ENCODE assay signal across 15 cellular contexts in the genomic region with DNA sequence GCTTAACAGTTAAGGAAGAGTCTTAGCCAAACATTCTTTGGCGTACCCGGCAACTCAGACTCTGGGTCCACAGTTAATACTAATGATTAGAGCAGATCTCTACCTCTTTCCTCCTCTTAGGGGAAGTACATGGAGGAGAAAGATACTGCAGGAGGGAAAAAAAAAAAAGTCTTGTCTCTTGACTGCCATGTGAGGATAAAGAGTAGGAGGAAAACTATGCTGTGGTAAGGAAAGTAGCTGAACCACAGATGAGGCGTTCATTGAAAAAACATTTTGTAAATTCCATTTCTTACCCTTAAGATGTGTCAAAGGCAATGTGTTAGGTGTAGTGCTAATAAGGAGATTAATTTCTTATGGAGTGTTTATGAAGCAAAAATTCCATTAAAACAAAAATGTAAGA. TPM values are rescaled to one million over a fixed set of nuclear protein-coding genes. Genes with fewer than 3 reads are reported as not detected.
DNase-seq lines count a peak whose midpoint lies in the region; ATAC-seq and TF ChIP-seq lines count a peak whose summit lies in the region.
"Had no signal": no experiment of that assay in that cellular context is flagged by ENCODE, and none has a peak within 500 bp of the region (broad histone marks: within the 10 kb centered on the region; RNA-seq: fewer than 3 reads in every experiment).

No MANE protein-coding gene starts in this region.

- TF ChIP-seq CTCF in BJ (IDR thresholded peaks at IDR 0.05; ENCODE audit: insufficient read depth, low read depth, low read length) (no peak), PC-9 (conservative IDR thresholded peaks at IDR 0.05) (no peak), CD14-positive monocyte (IDR thresholded peaks at IDR 0.05) (no peak)

- POLR2A ChIA-PET in BJ (lab: Charles Lee): interaction anchor here (0.6 kb wide), 3 partner anchors 49 to 1011 kb away, joined by 3 to 5 read pairs (median 5); no protein-coding TSS in a partner anchor
- POLR2A ChIA-PET in PC-9 (lab: Charles Lee; ENCODE audit: unreplicated experiment): no interaction called here

- H3K4me3 Mint-ChIP-seq in CD14-positive monocyte: no peak overlapping the region
- H3K4me3 Mint-ChIP-seq: stimulated activated naive B cell treated with anti-CD40 and anti-IgM and Interleukin-4, amounts not matched to agents 10 μg/mL and 1 μg/mL and 100 μg/mL, for 72 hours had no signal

- BruUV-seq in PC-9 (replicated peaks; lab: Mats Ljungman, UMichigan): no TSS peak

- DNase-seq in BJ (ENCODE audit: low read depth) (peak; percentile 64), PC-9 (no peak), epithelial cell of prostate (ENCODE audit: low read depth, low spot score) (peak; percentile 6), non-pigmented ciliary epithelial cell (ENCODE audit: low read depth) (peak; percentile 86), NCI-H1436 (lab: John Stamatoyannopoulos, UW) (no peak), SKM-1 treated with dmso at 0.1 percent for 144 hours (lab: John Stamatoyannopoulos, UW; ENCODE audit: unreplicated experiment) (no peak), CD14-positive monocyte (ENCODE audit: low spot score) (no peak)
- DNase-seq: amniotic stem cell; NCI-H1694 treated with DMSO at 0.1 percent for 48 hours; posterior cingulate gyrus; SHP77 treated with DMSO at 0.1 percent for 48 hours; stimulated activated CD4-positive, alpha-beta T cell treated with anti-CD3 and anti-CD28 coated beads, Interleukin-2, amount 100 ng/mL, for 48 hours; stimulated activated naive B cell treated with anti-CD40 and anti-IgM and Interleukin-4, amounts not matched to agents 10 μg/mL and 1 μg/mL and 100 μg/mL, for 72 hours had no signal

- H3K36me3 ChIP-seq in BJ (ENCODE audit: control insufficient read depth, insufficient read depth, low read length) (no peaks in the 10 kb centered on the region), PC-9 (ENCODE audit: low read depth) (no peaks in the 10 kb centered on the region)
- H3K36me3 ChIP-seq: BLaER1 treated with 17β-estradiol and CSF1 and Interleukin-3, amounts not matched to agents 10 nM and 100 nM had no signal

- no peaks in the 10 kb centered on the region for H4K20me1 ChIP-seq in PC-9 (ENCODE audit: insufficient read depth)
- H4K20me1 ChIP-seq: BLaER1 treated with 17β-estradiol and CSF1 and Interleukin-3, amounts not matched to agents 10 nM and 100 nM had no signal

- no peaks in the 10 kb centered on the region for H3K27me3 ChIP-seq in BJ (ENCODE audit: control insufficient read depth, insufficient read depth, low read length)
- H3K27me3 ChIP-seq in PC-9 (ENCODE audit: insufficient read depth, low read depth): no peaks in the 10 kb centered on the region
- H3K27me3 ChIP-seq: BLaER1 treated with 17β-estradiol and CSF1 and Interleukin-3, amounts not matched to agents 10 nM and 100 nM had no signal

- peaks cover 34% of the 10 kb centered on the region for H3K4me1 Mint-ChIP-seq in CD14-positive monocyte

- intact Hi-C loops in PC-9 (cut with micrococcal nuclease; ENCODE audit: unreplicated experiment) (no loop called here), CD14-positive monocyte (cut with micrococcal nuclease) (no loop called here)

- H3K79me2 ChIP-seq in PC-9 (ENCODE audit: low read depth): no peaks in the 10 kb centered on the region

- peak overlapping the region in 1 of 7 donors; percentile 14 for H3K27ac Mint-ChIP-seq in CD14-positive monocyte
- H3K27ac Mint-ChIP-seq: stimulated activated naive B cell treated with anti-CD40 and anti-IgM and Interleukin-4, amounts not matched to agents 10 μg/mL and 1 μg/mL and 100 μg/mL, for 72 hours had no signal

- no peaks in the 10 kb centered on the region for H3K4me1 ChIP-seq in PC-9 (replicated peaks; ENCODE audit: insufficient read depth)

- H3K4me3 ChIP-seq in BJ (ENCODE audit: low read depth, low read length) (no peak overlapping the region), PC-9 (no peak overlapping the region)
- H3K4me3 ChIP-seq: BLaER1 treated with 17β-estradiol and CSF1 and Interleukin-3, amounts not matched to agents 10 nM and 100 nM had no signal

- H3K27me3 Mint-ChIP-seq in CD14-positive monocyte (ENCODE audit: low read depth in 3 of 3): peaks cover 0 to 2% (median 0%) of the 10 kb centered on the region in 3 donors
- H3K27me3 Mint-ChIP-seq: stimulated activated naive B cell treated with anti-CD40 and anti-IgM and Interleukin-4, amounts not matched to agents 10 μg/mL and 1 μg/mL and 100 μg/mL, for 72 hours had no signal

- peaks cover 4% of the 10 kb centered on the region; the same call in 1 of the 2 replicates for H3K9me3 ChIP-seq in PC-9 (ENCODE audit: insufficient read depth, low read depth)
- H3K9me3 ChIP-seq: BLaER1 treated with 17β-estradiol and CSF1 and Interleukin-3, amounts not matched to agents 10 nM and 100 nM had no signal

- ATAC-seq in HG03039 (IDR thresholded peaks at IDR 0.05; ENCODE audit: unreplicated experiment): no peak
- ATAC-seq: stimulated activated naive B cell treated with anti-CD40 and anti-IgM and Interleukin-4, amounts not matched to agents 10 μg/mL and 1 μg/mL and 100 μg/mL, for 72 hours had no signal

- H3K9me3 Mint-ChIP-seq in CD14-positive monocyte: peaks cover 0 to 2% (median 0%) of the 10 kb centered on the region in 7 donors
- H3K9me3 Mint-ChIP-seq: stimulated activated naive B cell treated with anti-CD40 and anti-IgM and Interleukin-4, amounts not matched to agents 10 μg/mL and 1 μg/mL and 100 μg/mL, for 72 hours had no signal

- H3K4me2 ChIP-seq in PC-9: no peak overlapping the region

- no peaks in the 10 kb centered on the region for H3K9me2 ChIP-seq in PC-9 (ENCODE audit: insufficient read depth)

- CTCF ChIA-PET in BJ (lab: Yijun Ruan, JAX) (no interaction called here), PC-9 (lab: Charles Lee) (no interaction called here)

- H3F3A ChIP-seq in PC-9 (ENCODE audit: insufficient read depth, low read depth): no peaks in the 10 kb centered on the region

- H3K27ac ChIP-seq in PC-9 (no peak overlapping the region), epithelial cell of prostate (no peak overlapping the region)

- H2AFZ ChIP-seq in PC-9: peak overlapping the region; percentile 53

- H3K36me3 Mint-ChIP-seq in CD14-positive monocyte: peaks cover 0 to 1% of the 10 kb centered on the region in 2 donors
- H3K36me3 Mint-ChIP-seq: stimulated activated naive B cell treated with anti-CD40 and anti-IgM and Interleukin-4, amounts not matched to agents 10 μg/mL and 1 μg/mL and 100 μg/mL, for 72 hours had no signal

RNA-seq across cellular contexts. Expression of gene MARCKS, which starts 43.9 kb away (rescaled TPM):
- polyA plus RNA-seq in BJ (2011; rRNA removed) (47.0 and 118 TPM in 2 replicates), CD14-positive monocyte (10 to 100 TPM; 12.1 to 14.4 TPM)
- 44.7 and 50.6 TPM in 2 replicates for polyA minus RNA-seq in BJ (2011; rRNA and poly(A)+ RNA removed)
- 93.2 and 106 TPM in 2 replicates for total RNA-seq in PC-9 (2021)

Comparison
In these comparisons a context has a peak if more than half of its experiments do, and no peak if none do; other contexts are left out.
1. DNase-seq: peak in BJ (single experiment), epithelial cell of prostate (single experiment) and non-pigmented ciliary epithelial cell (single experiment); none in PC-9 (0 of 2), NCI-H1436 (single experiment), SKM-1 treated with dmso at 0.1 percent for 144 hours (single experiment) and CD14-positive monocyte (single experiment).